26 cellular contexts compared by ENCODE assay signal in the genomic region with DNA sequence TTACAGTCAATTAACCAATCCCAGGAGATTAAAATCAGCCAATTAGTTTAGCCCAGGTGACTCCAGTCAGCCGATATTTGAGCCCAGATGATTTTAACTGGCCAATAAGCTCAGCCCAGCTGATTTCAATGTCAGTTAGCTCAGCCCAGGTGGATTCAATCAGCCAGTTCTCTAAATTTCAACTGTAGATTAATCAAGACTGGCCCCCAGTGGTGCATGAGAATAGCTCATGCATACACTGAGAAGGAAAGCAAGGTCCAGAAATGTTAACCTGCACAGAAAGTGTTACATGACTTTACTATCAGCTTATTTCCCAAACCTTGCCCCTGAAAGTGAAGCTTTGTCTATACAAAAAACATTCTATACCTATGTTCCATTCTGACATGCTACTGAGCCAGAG. TPM values are rescaled to one million over a fixed set of nuclear protein-coding genes. Genes with fewer than 3 reads are reported as not detected.
DNase-seq lines count a peak whose midpoint lies in the region; ATAC-seq, FAIRE-seq and TF ChIP-seq lines count a peak whose summit lies in the region.
"Had no signal": no experiment of that assay in that cellular context is flagged by ENCODE, and none has a peak within 500 bp of the region (broad histone marks: within the 10 kb centered on the region; RNA-seq: fewer than 3 reads in every experiment).

No MANE protein-coding gene starts in this region.

- H3K27me3 ChIP-seq in CD4-positive, alpha-beta T cell (ENCODE audit: control insufficient read depth, insufficient read depth, low read length): no peaks in the 10 kb centered on the region
- H3K27me3 ChIP-seq in GM23338 (ENCODE audit: insufficient read depth) (no peaks in the 10 kb centered on the region), keratinocyte (ENCODE audit: control insufficient read depth, extremely low read depth, insufficient read depth, low read length) (no peaks in the 10 kb centered on the region)
- H3K27me3 ChIP-seq: gastrocnemius medialis, uterus had no signal

- H3K27ac Mint-ChIP-seq in CD4-positive, alpha-beta T cell: no peak overlapping the region
- no peak overlapping the region for H3K27ac Mint-ChIP-seq in GM23338
- H3K27ac Mint-ChIP-seq: activated naive CD8-positive, alpha-beta T cell treated with anti-CD3 and anti-CD28 coated beads, Interleukin-2, amount 10 ng/mL, durations not matched to agents 7 days and 5 days; CD8-positive, alpha-beta T cell; stimulated activated memory B cell treated with anti-CD40 and anti-IgM and Interleukin-4, amounts not matched to agents 10 μg/mL and 1 μg/mL and 100 μg/mL, for 72 hours; T-helper 1 cell treated with Interleukin-12 subunit alpha and Interleukin-12 subunit beta and Interleukin-4 antibody, amounts not matched to agents 30 μg/mL and 1 μg/mL, for 36 hours had no signal

- intact Hi-C loops in CD4-positive, alpha-beta T cell (cut with DNase I, micrococcal nuclease): loop anchor here in 1 of 2 experiments (5.0 kb wide), 1 partner anchor 488 kb away; no protein-coding TSS in a partner anchor
- intact Hi-C loops in lower leg skin (cut with DNase I; ENCODE audit: low total_unique reads): no loop called here
- intact Hi-C loops in posterior cingulate gyrus (cut with DNase I): no loop called here

- H3K9me1 ChIP-seq in keratinocyte (ENCODE audit: control insufficient read depth, extremely low read depth, insufficient read depth, low read length): no peaks in the 10 kb centered on the region

- no peak overlapping the region for H3K4me3 Mint-ChIP-seq in CD4-positive, alpha-beta T cell
- no peak overlapping the region for H3K4me3 Mint-ChIP-seq in GM23338
- H3K4me3 Mint-ChIP-seq: activated naive CD8-positive, alpha-beta T cell treated with anti-CD3 and anti-CD28 coated beads, Interleukin-2, amount 10 ng/mL, durations not matched to agents 7 days and 5 days; CD8-positive, alpha-beta T cell; stimulated activated memory B cell treated with anti-CD40 and anti-IgM and Interleukin-4, amounts not matched to agents 10 μg/mL and 1 μg/mL and 100 μg/mL, for 72 hours; T-helper 1 cell treated with Interleukin-12 subunit alpha and Interleukin-12 subunit beta and Interleukin-4 antibody, amounts not matched to agents 30 μg/mL and 1 μg/mL, for 36 hours had no signal

- no peak overlapping the region for H3K9ac ChIP-seq in keratinocyte (ENCODE audit: control insufficient read depth, extremely low read depth, insufficient read depth, low read length)

- POLR2A ChIA-PET in CD4-positive, alpha-beta T cell (lab: Charles Lee): no interaction called here

- DNase-seq in CD4-positive, alpha-beta T cell: no peak
- DNase-seq in GM23338 (ENCODE audit: low spot score) (peak; percentile 23), RPMI8226 (peak; percentile 15), keratinocyte (ENCODE audit: low read depth, low spot score) (no peak), lower leg skin (ENCODE audit: low spot score in 2 of 2) (no peak), posterior cingulate gyrus (no peak)
- DNase-seq: activated effector memory CD4-positive, alpha-beta T cell treated with Interleukin-2 at 50 U/mL for 16 hours; activated naive CD8-positive, alpha-beta T cell treated with anti-CD3 and anti-CD28 coated beads, Interleukin-2, amount 10 ng/mL, durations not matched to agents 7 days and 5 days; CD8-positive, alpha-beta T cell; cerebellar nuclear complex; effector CD4-positive, alpha-beta T cell; gastrocnemius medialis; hypothalamus; Kasumi-1; NCI-H1105 treated with DMSO at 0.1 percent for 48 hours; SHP77; stimulated activated CD4-positive, alpha-beta T cell treated with anti-CD3 and anti-CD28 coated beads, Interleukin-2, amount 100 ng/mL, for 24 hours; uterus had no signal

- no peaks in the 10 kb centered on the region for H3K79me2 ChIP-seq in GM23338 (replicated peaks; ENCODE audit: insufficient read depth)
- no peaks in the 10 kb centered on the region for H3K79me2 ChIP-seq in keratinocyte (ENCODE audit: control insufficient read depth, insufficient read depth, low read length)

- H3K9me3 ChIP-seq in CD4-positive, alpha-beta T cell (ENCODE audit: control insufficient read depth, low read length): peaks cover 9% of the 10 kb centered on the region
- H3K9me3 ChIP-seq in keratinocyte (ENCODE audit: control insufficient read depth, low read depth, low read length): no peaks in the 10 kb centered on the region
- H3K9me3 ChIP-seq: gastrocnemius medialis had no signal

- H3K36me3 ChIP-seq in GM23338 (ENCODE audit: insufficient read depth) (no peaks in the 10 kb centered on the region), keratinocyte (ENCODE audit: control insufficient read depth in 2 of 2, extremely low read depth in 1 of 2, insufficient read depth in 2 of 2, low read length in 2 of 2) (no peaks in the 10 kb centered on the region)
- H3K36me3 ChIP-seq: gastrocnemius medialis, uterus had no signal

- no peaks in the 10 kb centered on the region for H3F3A ChIP-seq in GM23338 (replicated peaks; ENCODE audit: low read depth)

- H3K4me1 Mint-ChIP-seq in CD4-positive, alpha-beta T cell (ENCODE audit: low read depth): no peaks in the 10 kb centered on the region
- H3K4me1 Mint-ChIP-seq in GM23338: no peaks in the 10 kb centered on the region
- H3K4me1 Mint-ChIP-seq: activated naive CD8-positive, alpha-beta T cell treated with anti-CD3 and anti-CD28 coated beads, Interleukin-2, amount 10 ng/mL, durations not matched to agents 7 days and 5 days; stimulated activated memory B cell treated with anti-CD40 and anti-IgM and Interleukin-4, amounts not matched to agents 10 μg/mL and 1 μg/mL and 100 μg/mL, for 72 hours had no signal

- dilution Hi-C loops in keratinocyte (cut with MboI; ENCODE audit: extremely low pct_ligation_motif_present, low sequenced_read_pairs): no loop called here

- TF ChIP-seq POLR2A in lower leg skin (IDR thresholded peaks at IDR 0.05): no peak

- peaks cover 6% of the 10 kb centered on the region; the same call in 1 of the 2 replicates for H3K9me2 ChIP-seq in GM23338 (ENCODE audit: insufficient read depth)

- ATAC-seq in CD4-positive, alpha-beta T cell (ENCODE audit: poor library complexity): no peak
- ATAC-seq in GM23338: no peak
- ATAC-seq in GM18867 (IDR thresholded peaks at IDR 0.05; ENCODE audit: unreplicated experiment): no peak
- ATAC-seq: CD8-positive, alpha-beta T cell; esophagus mucosa; gastrocnemius medialis; stimulated activated memory B cell treated with anti-CD40 and anti-IgM and Interleukin-4, amounts not matched to agents 10 μg/mL and 1 μg/mL and 100 μg/mL, for 72 hours had no signal

- H2AFZ ChIP-seq in GM23338: no peak overlapping the region
- no peak overlapping the region for H2AFZ ChIP-seq in keratinocyte (ENCODE audit: control insufficient read depth, low read length)

- H3K9me3 Mint-ChIP-seq in CD4-positive, alpha-beta T cell: peaks cover 3% of the 10 kb centered on the region
- peaks cover 81% of the 10 kb centered on the region for H3K9me3 Mint-ChIP-seq in GM23338

- H3K4me1 ChIP-seq in GM23338 (ENCODE audit: insufficient read depth): no peaks in the 10 kb centered on the region
- H3K4me1 ChIP-seq in keratinocyte (ENCODE audit: control insufficient read depth, extremely low read depth, insufficient read depth, low read length): no peaks in the 10 kb centered on the region
- H3K4me1 ChIP-seq: gastrocnemius medialis, uterus had no signal

- CTCF ChIA-PET in CD4-positive, alpha-beta T cell (lab: Charles Lee): no interaction called here

- no peaks in the 10 kb centered on the region for H3K36me3 Mint-ChIP-seq in CD4-positive, alpha-beta T cell (ENCODE audit: low read depth)
- peaks cover 6% of the 10 kb centered on the region; the same call in 2 of the 3 replicates for H3K36me3 Mint-ChIP-seq in GM23338 (ENCODE audit: low read depth)
- H3K36me3 Mint-ChIP-seq: activated naive CD8-positive, alpha-beta T cell treated with anti-CD3 and anti-CD28 coated beads, Interleukin-2, amount 10 ng/mL, durations not matched to agents 7 days and 5 days; CD8-positive, alpha-beta T cell; stimulated activated memory B cell treated with anti-CD40 and anti-IgM and Interleukin-4, amounts not matched to agents 10 μg/mL and 1 μg/mL and 100 μg/mL, for 72 hours had no signal

- H3K4me3 ChIP-seq in GM23338 (no peak overlapping the region), keratinocyte (ENCODE audit: control insufficient read depth in 2 of 3, extremely low read depth in 1 of 3, insufficient read depth in 2 of 3, low read depth in 1 of 3, low read length in 3 of 3) (no peak overlapping the region), lower leg skin (ENCODE audit: low read depth, poor library complexity, severe bottlenecking) (no peak overlapping the region)
- H3K4me3 ChIP-seq: gastrocnemius medialis, lung, skin epidermis, uterus had no signal

- no peaks in the 10 kb centered on the region for H3K27me3 Mint-ChIP-seq in CD4-positive, alpha-beta T cell
- H3K27me3 Mint-ChIP-seq in GM23338 (ENCODE audit: insufficient read depth, low read depth, poor library complexity): no peaks in the 10 kb centered on the region
- H3K27me3 Mint-ChIP-seq: activated naive CD8-positive, alpha-beta T cell treated with anti-CD3 and anti-CD28 coated beads, Interleukin-2, amount 10 ng/mL, durations not matched to agents 7 days and 5 days; stimulated activated memory B cell treated with anti-CD40 and anti-IgM and Interleukin-4, amounts not matched to agents 10 μg/mL and 1 μg/mL and 100 μg/mL, for 72 hours had no signal

- H3K27ac ChIP-seq in CD4-positive, alpha-beta T cell (ENCODE audit: low read depth, low read length): no peak overlapping the region
- H3K27ac ChIP-seq in GM23338 (ENCODE audit: low read depth) (no peak overlapping the region), keratinocyte (ENCODE audit: control insufficient read depth, insufficient read depth, low read length) (no peak overlapping the region)
- H3K27ac ChIP-seq: gastrocnemius medialis, skin epidermis, uterus had no signal

- H3K4me2 ChIP-seq in GM23338 (no peak overlapping the region), keratinocyte (ENCODE audit: control insufficient read depth, extremely low read depth, insufficient read depth, low read depth, low read length) (no peak overlapping the region)

- WGBS in lower leg skin, 2 donors: 44 to 67% methylated on average over 1 of the region's 1 CpG

- peak; percentile 26 for TF ChIP-seq CTCF in CD4-positive, alpha-beta T cell (IDR thresholded peaks at IDR 0.05)
- TF ChIP-seq CTCF in GM23338 (conservative IDR thresholded peaks at IDR 0.05; ENCODE audit: low read depth in 2 of 2) (0 out of 4 replicates have a peak, but pooled peaks of 1 of the 2 experiments have one; percentile 2), keratinocyte (optimal IDR thresholded peaks at IDR 0.05 in 1 of 3, IDR thresholded peaks at IDR 0.05 in 1 of 3, conservative IDR thresholded peaks at IDR 0.05 in 1 of 3; ENCODE audit: extremely low read depth in 1 of 3, insufficient read depth in 2 of 3, low read length in 3 of 3) (peak in 2 of 3 experiments; percentile 3 to 5), lower leg skin (IDR thresholded peaks at IDR 0.05) (no peak)

- H4K20me1 ChIP-seq in GM23338 (replicated peaks; ENCODE audit: insufficient read depth): no peaks in the 10 kb centered on the region
- H4K20me1 ChIP-seq in keratinocyte (ENCODE audit: control insufficient read depth, extremely low read depth, insufficient read depth, low read length): no peaks in the 10 kb centered on the region

- no peak for FAIRE-seq in keratinocyte (lab: Jason Lieb, UNC)
- FAIRE-seq: GM12892, islet of Langerhans had no signal

RNA-seq across cellular contexts. Expression of gene ZNF724, which starts 55.4 kb away (rescaled TPM):
- total RNA-seq in CD4-positive, alpha-beta T cell: 1 to 10 TPM; 4.2 to 5.5 TPM
- total RNA-seq in GM23338 (2014; rRNA removed; shearing (Covaris generic)): 77.5 and 85.3 TPM in 2 replicates
- polyA plus RNA-seq in GM23338 (2016; fragmentation: Nextera tagmentation; extraction: Ambion mirVana): 33.8 and 35.4 TPM in 2 replicates
- polyA plus RNA-seq in keratinocyte: 1.7 to 2.9 TPM (median 2.6 TPM) in 3 replicates
- 1.9 TPM for polyA plus RNA-seq in keratinocyte (2011; ENCODE audit: low read depth)
- 0.42 and 1.2 TPM in 2 replicates for polyA plus RNA-seq in keratinocyte (2011; cell fraction: cytosol; rRNA removed)
- polyA plus RNA-seq in keratinocyte (2011; cell fraction: nucleus; rRNA removed): 2.5 and 3.0 TPM in 2 replicates
- polyA plus RNA-seq in keratinocyte (2012; ENCODE audit: low replicate concordance): 0.69 and 1.5 TPM in 2 replicates
- 7.2 to 17.9 TPM (median 10.5 TPM) in 3 replicates for polyA minus RNA-seq in keratinocyte
- 5.4 TPM for polyA minus RNA-seq in keratinocyte (2011; cell fraction: cytosol; rRNA and poly(A)+ RNA removed)
- polyA minus RNA-seq in keratinocyte (2011; cell fraction: nucleus; rRNA and poly(A)+ RNA removed): 6.8 and 13.7 TPM in 2 replicates
- 1 to 10 TPM in 3 of 4 donors, under 1 TPM in 1; 0.53 to 2.2 (median 1.4) TPM for total RNA-seq in lower leg skin

Comparison
In these comparisons a context has a peak if more than half of its experiments do, and no peak if none do; other contexts are left out.
1. DNase-seq: peak in GM23338 (single experiment) and RPMI8226 (single experiment); none in CD4-positive, alpha-beta T cell (0 of 10), keratinocyte (single experiment), lower leg skin (0 of 2) and posterior cingulate gyrus (0 of 10).
2. CTCF ChIP-seq: peak in CD4-positive, alpha-beta T cell (single experiment) and keratinocyte (2 of 3); none in lower leg skin (0 of 3).
3. RNA of gene ZNF724, which starts 55.4 kb away (total RNA-seq): 77.5 to 85.3 TPM in GM23338; 4.2 to 5.5 TPM in CD4-positive, alpha-beta T cell and 0.53 to 2.2 TPM in lower leg skin; every median in the first group is over 10 times any median in the second.